ENCODE assay signal across 26 cellular contexts in the genomic region with DNA sequence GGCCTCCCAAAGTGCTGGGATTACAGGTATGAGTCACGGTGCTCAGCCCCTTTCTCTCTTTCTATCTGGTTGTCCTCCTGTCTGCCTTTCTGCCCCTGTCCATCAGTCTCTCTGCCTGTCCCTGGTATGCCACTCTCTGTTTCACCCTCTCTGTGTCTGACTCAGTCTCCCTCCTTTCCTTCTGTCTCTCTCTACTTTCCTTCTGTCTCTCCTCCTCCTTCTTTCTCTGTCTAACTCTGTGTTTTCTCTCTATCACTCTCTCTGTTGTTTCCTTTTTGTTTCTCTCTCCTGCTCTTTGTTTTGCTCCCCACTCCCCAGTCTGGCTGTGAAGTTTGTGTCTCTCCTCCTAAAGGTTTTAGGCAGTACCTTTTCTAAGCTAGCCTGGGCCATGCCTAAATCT. TPM values are rescaled to one million over a fixed set of nuclear protein-coding genes. Genes with fewer than 3 reads are reported as not detected.
"Had no signal": no experiment of that assay in that cellular context is flagged by ENCODE, and none has a peak within 500 bp of the region (broad histone marks: within the 10 kb centered on the region; RNA-seq: fewer than 3 reads in every experiment).

No MANE protein-coding gene starts in this region.

- ATAC-seq: activated CD4-positive, CD25-positive, alpha-beta regulatory T cell treated with anti-CD3 and anti-CD28 coated beads, Interleukin-2, amount 50 U/mL, for 24 hours; activated T-cell treated with anti-CD3 and anti-CD28 coated beads, Interleukin-2, amount 50 U/mL, for 72 hours; effector memory CD8-positive, alpha-beta T cell; left cardiac atrium; natural killer cell treated with Interleukin-12 subunit alpha and Interleukin-12 subunit beta and Interleukin-15 and Interleukin-18, amount 100 ng/mL, for 72 hours; right cardiac atrium; T-cell had no signal

- H3K27me3 ChIP-seq: ascending aorta, breast epithelium, hepatocyte, tibial nerve, vagina had no signal

- FAIRE-seq: islet of Langerhans had no signal

- H3K36me3 Mint-ChIP-seq: activated naive CD4-positive, alpha-beta T cell treated with anti-CD3 and anti-CD28 coated beads, Interleukin-2, amount 50 U/mL, for 24 hours; natural killer cell treated with Interleukin-12 subunit alpha and Interleukin-12 subunit beta and Interleukin-15 and Interleukin-18, amount 100 ng/mL, for 72 hours; T-cell had no signal

- H3K27ac Mint-ChIP-seq: activated naive CD4-positive, alpha-beta T cell treated with anti-CD3 and anti-CD28 coated beads, Interleukin-2, amount 50 U/mL, for 24 hours; activated T-cell treated with anti-CD3 and anti-CD28 coated beads, Interleukin-2, amount 50 U/mL, for 72 hours; effector memory CD8-positive, alpha-beta T cell; natural killer cell treated with Interleukin-12 subunit alpha and Interleukin-12 subunit beta and Interleukin-15 and Interleukin-18, amount 100 ng/mL, for 72 hours; stimulated activated naive CD8-positive, alpha-beta T cell treated with anti-CD3 and anti-CD28 coated beads, Interleukin-15, Interleukin-2, amounts not matched to agents 100 ng/mL and 50 ng/mL, for 24 hours; T-cell had no signal

- H3K36me3 ChIP-seq: ascending aorta, breast epithelium, prostate gland, tibial nerve, vagina had no signal

- H3K9me3 Mint-ChIP-seq: activated naive CD4-positive, alpha-beta T cell treated with anti-CD3 and anti-CD28 coated beads, Interleukin-2, amount 50 U/mL, for 24 hours; activated T-cell treated with anti-CD3 and anti-CD28 coated beads, Interleukin-2, amount 50 U/mL, for 72 hours; effector memory CD8-positive, alpha-beta T cell; natural killer cell treated with Interleukin-12 subunit alpha and Interleukin-12 subunit beta and Interleukin-15 and Interleukin-18, amount 100 ng/mL, for 72 hours; stimulated activated naive CD8-positive, alpha-beta T cell treated with anti-CD3 and anti-CD28 coated beads, Interleukin-15, Interleukin-2, amounts not matched to agents 100 ng/mL and 50 ng/mL, for 24 hours; T-cell had no signal

- H3K4me3 ChIP-seq: ascending aorta, breast epithelium, hepatocyte, prostate gland, tibial nerve, vagina had no signal

- H3K4me3 Mint-ChIP-seq: activated naive CD4-positive, alpha-beta T cell treated with anti-CD3 and anti-CD28 coated beads, Interleukin-2, amount 50 U/mL, for 24 hours; activated T-cell treated with anti-CD3 and anti-CD28 coated beads, Interleukin-2, amount 50 U/mL, for 72 hours; effector memory CD8-positive, alpha-beta T cell; natural killer cell treated with Interleukin-12 subunit alpha and Interleukin-12 subunit beta and Interleukin-15 and Interleukin-18, amount 100 ng/mL, for 72 hours; stimulated activated naive CD8-positive, alpha-beta T cell treated with anti-CD3 and anti-CD28 coated beads, Interleukin-15, Interleukin-2, amounts not matched to agents 100 ng/mL and 50 ng/mL, for 24 hours; T-cell had no signal

- H3K4me2 ChIP-seq: hepatocyte had no signal

- H3K9me3 ChIP-seq: ascending aorta, breast epithelium, prostate gland, vagina had no signal

- H3K4me1 ChIP-seq: breast epithelium, prostate gland, tibial nerve, vagina had no signal

- H3K27ac ChIP-seq: breast epithelium, epithelial cell of prostate, hepatocyte, prostate gland, tibial nerve, vagina had no signal

- H3K4me1 Mint-ChIP-seq: activated naive CD4-positive, alpha-beta T cell treated with anti-CD3 and anti-CD28 coated beads, Interleukin-2, amount 50 U/mL, for 24 hours; T-cell had no signal

- DNase-seq: activated effector memory CD4-positive, alpha-beta T cell treated with anti-CD3 and anti-CD28 coated beads, Interleukin-2, amount 50 U/mL, for 16 hours; activated T-cell treated with anti-CD3 and anti-CD28 coated beads, Interleukin-2, amount 50 U/mL, for 72 hours; cerebellar nuclear complex; dermis blood vessel endothelial cell; effector memory CD8-positive, alpha-beta T cell; foreskin fibroblast; left cardiac atrium; T-cell; T-helper 9 cell had no signal

RNA-seq across cellular contexts. Expression of gene STRA6, which starts 9.1 kb away (rescaled TPM):
- total RNA-seq: activated CD8-positive, alpha-beta memory T cell treated with anti-CD3 and anti-CD28 coated beads for 36 hours; ascending aorta; left cardiac atrium; natural killer cell treated with Interleukin-12 subunit alpha and Interleukin-12 subunit beta and Interleukin-15 and Interleukin-18, amount 100 ng/mL, for 72 hours; T-cell had no signal

RNA-seq across cellular contexts. Expression of gene CCDC33, which starts 24.5 kb away (rescaled TPM):
- total RNA-seq: activated CD8-positive, alpha-beta memory T cell treated with anti-CD3 and anti-CD28 coated beads for 36 hours; activated T-cell treated with anti-CD3 and anti-CD28 coated beads, Interleukin-2, amount 50 U/mL, for 72 hours; ascending aorta; dermis blood vessel endothelial cell; glomerular endothelial cell; left cardiac atrium; lower leg skin; natural killer cell treated with Interleukin-12 subunit alpha and Interleukin-12 subunit beta and Interleukin-15 and Interleukin-18, amount 100 ng/mL, for 72 hours; osteocyte; right cardiac atrium; T-cell; tibial nerve; vagina had no signal

RNA-seq across cellular contexts. Expression of gene ISLR, which starts 38.1 kb away (rescaled TPM):
- total RNA-seq: activated CD8-positive, alpha-beta memory T cell treated with anti-CD3 and anti-CD28 coated beads for 36 hours; natural killer cell treated with Interleukin-12 subunit alpha and Interleukin-12 subunit beta and Interleukin-15 and Interleukin-18, amount 100 ng/mL, for 72 hours had no signal
